ENCODE assay signal across 8 cellular contexts in genomic region chr11:9231848-9232177, GRCh38. TPM values are rescaled to one million over a fixed set of nuclear protein-coding genes. Genes with fewer than 3 reads are reported as not detected.
DNase-seq lines count a peak whose midpoint lies in the region; ATAC-seq and TF ChIP-seq lines count a peak whose summit lies in the region.

No MANE protein-coding gene starts in this region.

- TF ChIP-seq CTCF in endothelial cell (IDR thresholded peaks at IDR 0.05; ENCODE audit: unreplicated experiment) = no peak
- TF ChIP-seq CTCF in osteocyte (IDR thresholded peaks at IDR 0.05) = no peak

- ATAC-seq in GM19328 (IDR thresholded peaks at IDR 0.05; ENCODE audit: unreplicated experiment) = no peak

- H3K36me3 Mint-ChIP-seq in endothelial cell (ENCODE audit: low read depth, unreplicated experiment) (peaks cover 12% of the 10 kb centered on the region), osteocyte (ENCODE audit: unreplicated experiment) (no peaks in the 10 kb centered on the region)

- H3K4me1 Mint-ChIP-seq in endothelial cell (ENCODE audit: unreplicated experiment) = peaks cover 7% of the 10 kb centered on the region
- H3K4me1 Mint-ChIP-seq in osteocyte (ENCODE audit: unreplicated experiment) = peaks cover 49% of the 10 kb centered on the region

- peak overlapping the region; percentile 38 for H3K27ac Mint-ChIP-seq in endothelial cell (ENCODE audit: unreplicated experiment)
- H3K27ac Mint-ChIP-seq in osteocyte (ENCODE audit: unreplicated experiment) = peak overlapping the region; percentile 93

- H3K9me3 Mint-ChIP-seq in endothelial cell (ENCODE audit: unreplicated experiment) (no peaks in the 10 kb centered on the region), osteocyte (ENCODE audit: unreplicated experiment) (no peaks in the 10 kb centered on the region)

- peak; percentile 12 for DNase-seq in DMS 273 (lab: John Stamatoyannopoulos, UW; ENCODE audit: unreplicated experiment)
- no peak for DNase-seq in DMS 273 treated with DMSO at 0.1 percent for 48 hours (lab: John Stamatoyannopoulos, UW)
- DNase-seq in NOMO-1 treated with DMSO at 0.1 percent for 48 hours (lab: John Stamatoyannopoulos, UW; ENCODE audit: unreplicated experiment) = peak; percentile 74
- DNase-seq in endothelial cell (ENCODE audit: low spot score) = no peak
- no peak for DNase-seq in osteocyte (ENCODE audit: extremely low spot score, unreplicated experiment)
- no peak for DNase-seq in stimulated activated CD4-positive, alpha-beta T cell treated with anti-CD3 and anti-CD28 coated beads, Interleukin-2, amount 100 ng/mL, for 24 hours
- no peak for DNase-seq in GOT3 (lab: John Stamatoyannopoulos, UW)

- H3K27me3 Mint-ChIP-seq in endothelial cell (ENCODE audit: unreplicated experiment) (no peaks in the 10 kb centered on the region), osteocyte (ENCODE audit: unreplicated experiment) (no peaks in the 10 kb centered on the region)

- H3K4me3 Mint-ChIP-seq in endothelial cell (ENCODE audit: unreplicated experiment) (no peak overlapping the region), osteocyte (ENCODE audit: unreplicated experiment) (peak overlapping the region; percentile 65)

RNA-seq across cellular contexts. Expression of gene DENND5A, which starts 33.3 kb away (rescaled TPM):
- total RNA-seq in endothelial cell (ENCODE audit: unreplicated experiment) (59.5 TPM), osteocyte (115 and 122 TPM in 2 replicates)

Comparison
In these comparisons a context has a peak if more than half of its experiments do, and no peak if none do; other contexts are left out.
1. DNase-seq: peak in DMS 273 (single experiment) and NOMO-1 treated with DMSO at 0.1 percent for 48 hours (single experiment); none in DMS 273 treated with DMSO at 0.1 percent for 48 hours (single experiment), endothelial cell (single experiment), osteocyte (single experiment), stimulated activated CD4-positive, alpha-beta T cell treated with anti-CD3 and anti-CD28 coated beads, Interleukin-2, amount 100 ng/mL, for 24 hours (0 of 2) and GOT3 (single experiment).